In the genomic region with DNA sequence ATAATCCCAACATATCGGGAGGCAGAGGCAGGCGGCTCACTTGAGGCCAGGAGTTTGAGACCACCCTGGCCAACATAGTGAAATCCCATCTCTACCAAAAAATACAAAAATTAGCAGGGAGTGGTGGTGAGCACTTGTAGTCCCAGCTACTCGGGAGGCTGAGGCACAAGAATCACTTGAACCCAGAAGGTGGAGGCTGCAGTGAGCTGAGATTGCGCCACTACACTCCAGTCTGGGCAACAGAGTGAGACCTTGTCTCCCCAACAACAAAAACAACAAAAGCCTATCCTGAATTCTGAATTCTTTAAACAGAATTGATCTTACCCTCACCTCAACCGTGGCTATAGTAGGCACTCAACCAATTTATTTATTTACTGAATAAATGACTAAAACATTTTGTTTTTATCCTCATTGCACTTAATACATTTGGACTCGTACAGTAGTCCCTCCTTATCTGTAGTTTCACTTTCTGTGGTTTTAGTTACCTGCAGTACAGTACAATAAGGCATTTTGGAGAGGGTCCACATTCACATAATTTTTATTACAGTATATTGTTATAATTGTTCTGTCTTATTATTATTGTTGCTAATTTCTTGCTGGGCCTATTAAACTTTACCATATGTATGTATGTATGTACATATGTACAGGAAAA, we compare ENCODE assay signal across 13 cellular contexts.
DNase-seq lines count a peak whose midpoint lies in the region; ATAC-seq, FAIRE-seq and TF ChIP-seq lines count a peak whose summit lies in the region.
"Had no signal": no experiment of that assay in that cellular context is flagged by ENCODE, and none has a peak within 500 bp of the region (broad histone marks: within the 10 kb centered on the region; RNA-seq: fewer than 3 reads in every experiment).

No MANE protein-coding gene starts in this region.

- DNase-seq in pancreas = no peak
- DNase-seq in stomach = no peak
- no peak for DNase-seq in A673 (ENCODE audit: low spot score)
- DNase-seq: CD8-positive, alpha-beta memory T cell; DMS53; GOT3; H9 had no signal

- ATAC-seq in pancreas (peak in 3 of 4 donors; percentile 40 to 72 (median 50)), HG02763 (IDR thresholded peaks at IDR 0.05; ENCODE audit: unreplicated experiment) (no peak), GM19467 (IDR thresholded peaks at IDR 0.05; ENCODE audit: unreplicated experiment) (no peak)
- ATAC-seq: A549 had no signal

- no peaks in the 10 kb centered on the region for H3K9me2 ChIP-seq in DOHH2 (replicated peaks; ENCODE audit: control insufficient read depth, low read length)

- TF ChIP-seq POLR2A in stomach (IDR thresholded peaks at IDR 0.05) = no peak

- BruUV-seq in A673 (replicated peaks; lab: Mats Ljungman, UMichigan) = no TSS peak

- H3K36me3 ChIP-seq in DOHH2 (ENCODE audit: control insufficient read depth, low read length) = peaks cover 6% of the 10 kb centered on the region; the same call in 1 of the 2 replicates
- no peaks in the 10 kb centered on the region for H3K36me3 ChIP-seq in OCI-LY3 (replicated peaks; ENCODE audit: low read depth, low read length)
- H3K36me3 ChIP-seq in pancreas = no peaks in the 10 kb centered on the region
- no peaks in the 10 kb centered on the region for H3K36me3 ChIP-seq in stomach
- H3K36me3 ChIP-seq in A673 (ENCODE audit: insufficient read depth, low read length, poor library complexity, severe bottlenecking) = no peaks in the 10 kb centered on the region

- H3K79me2 ChIP-seq in DOHH2 (ENCODE audit: control insufficient read depth, low read length) (peaks cover 100% of the 10 kb centered on the region), OCI-LY3 (ENCODE audit: low read length) (no peaks in the 10 kb centered on the region)

- no peak for FAIRE-seq in pancreas (lab: Jason Lieb, UNC)
- FAIRE-seq: A549, HTR-8/SVneo had no signal

- 74 to 75% methylated on average over 6 of the region's 6 CpGs for WGBS in pancreas, 2 donors
- WGBS in stomach, 5 donors = 66 to 81% (median 70%) methylated on average over 6 of the region's 6 CpGs

- POLR2A ChIA-PET in A673 (lab: Charles Lee; ENCODE audit: low non-redundant PET) = no interaction called here

- H3K4me1 ChIP-seq in DOHH2 (ENCODE audit: control insufficient read depth, low read length) (peaks cover 97% of the 10 kb centered on the region), OCI-LY3 (ENCODE audit: low read length) (peaks cover 27% of the 10 kb centered on the region), pancreas (peaks cover 5 to 9% (median 9%) of the 10 kb centered on the region in 3 donors), stomach (peaks cover 0 to 18% (median 9%) of the 10 kb centered on the region in 4 donors), A673 (ENCODE audit: insufficient read depth, low read length, poor library complexity, severe bottlenecking) (no peaks in the 10 kb centered on the region)
- H3K4me1 ChIP-seq: A549 had no signal

- H3K9ac ChIP-seq in OCI-LY3 (ENCODE audit: low read length) = no peak overlapping the region

- no peaks in the 10 kb centered on the region for H3K27me3 ChIP-seq in DOHH2 (ENCODE audit: control insufficient read depth, low read length)
- no peaks in the 10 kb centered on the region for H3K27me3 ChIP-seq in OCI-LY3 (ENCODE audit: low read depth, low read length)
- H3K27me3 ChIP-seq in pancreas = no peaks in the 10 kb centered on the region
- no peaks in the 10 kb centered on the region for H3K27me3 ChIP-seq in stomach
- no peaks in the 10 kb centered on the region for H3K27me3 ChIP-seq in A673 (replicated peaks; ENCODE audit: insufficient read depth, low read depth, low read length, poor library complexity)

- H3K4me3 ChIP-seq in DOHH2 (ENCODE audit: low read length) (no peak overlapping the region; the same call in 1 of the 2 replicates), OCI-LY3 (ENCODE audit: low read length) (no peak overlapping the region), pancreas (no peak overlapping the region), stomach (no peak overlapping the region), A673 (ENCODE audit: low read depth, low read length, poor library complexity, severe bottlenecking) (no peak overlapping the region)
- H3K4me3 ChIP-seq: A549 had no signal

- TF ChIP-seq EP300 in stomach (IDR thresholded peaks at IDR 0.05) = no peak

- peak overlapping the region; percentile 31 for H3K4me2 ChIP-seq in DOHH2 (ENCODE audit: low read length)
- H3K4me2 ChIP-seq in OCI-LY3 (ENCODE audit: low read length) = peak overlapping the region; percentile 23; the same call in 1 of the 2 replicates
- H3K4me2 ChIP-seq: A549 had no signal

- H3K27ac ChIP-seq in DOHH2 (ENCODE audit: low read depth, low read length) (no peak overlapping the region), OCI-LY3 (ENCODE audit: low read length) (no peak overlapping the region), pancreas (no peak overlapping the region), stomach (peak overlapping the region in 4 of 5 donors; percentile 14 to 42 (median 38)), A673 (ENCODE audit: low read depth, low read length, poor library complexity, severe bottlenecking) (no peak overlapping the region)
- H3K27ac ChIP-seq: A549 had no signal

- intact Hi-C loops in pancreas (cut with DNase I) (no loop called here), stomach (cut with DNase I; ENCODE audit: low total_unique reads) (no loop called here), A673 (cut with micrococcal nuclease; ENCODE audit: unreplicated experiment) (no loop called here)

- H3K9me3 ChIP-seq in DOHH2 (ENCODE audit: control insufficient read depth, insufficient read depth, low read length) (no peaks in the 10 kb centered on the region), OCI-LY3 (ENCODE audit: insufficient read depth, low read length) (no peaks in the 10 kb centered on the region), pancreas (no peaks in the 10 kb centered on the region), stomach (no peaks in the 10 kb centered on the region), A673 (ENCODE audit: low read depth, low read length, poor library complexity, severe bottlenecking) (no peaks in the 10 kb centered on the region)
- H3K9me3 ChIP-seq: A549 had no signal

- CTCF ChIA-PET in A673 (lab: Charles Lee) = no interaction called here

- peaks cover 26% of the 10 kb centered on the region for H3F3A ChIP-seq in DOHH2 (ENCODE audit: control insufficient read depth, insufficient read depth)

- H4K20me1 ChIP-seq in DOHH2 (ENCODE audit: control insufficient read depth, insufficient read depth, low read depth, low read length) = no peaks in the 10 kb centered on the region
- no peaks in the 10 kb centered on the region for H4K20me1 ChIP-seq in OCI-LY3 (ENCODE audit: insufficient read depth, low read length)

- no peak for TF ChIP-seq CTCF in DOHH2 (IDR thresholded peaks at IDR 0.05; ENCODE audit: low read depth, low read length, poor library complexity, severe bottlenecking)
- no peak for TF ChIP-seq CTCF in OCI-LY3 (IDR thresholded peaks at IDR 0.05; ENCODE audit: low read depth, low read length)
- no peak for TF ChIP-seq CTCF in pancreas (IDR thresholded peaks at IDR 0.05)
- no peak for TF ChIP-seq CTCF in stomach (IDR thresholded peaks at IDR 0.05)
- TF ChIP-seq CTCF in A673 (conservative IDR thresholded peaks at IDR 0.05; ENCODE audit: low read depth, low read length) = no peak

- no peak overlapping the region for H2AFZ ChIP-seq in OCI-LY3 (ENCODE audit: low read depth, low read length)

Comparison
In these comparisons a context has a peak if more than half of its experiments do, and no peak if none do; other contexts are left out.
1. H3K27ac ChIP-seq: peak in stomach (4 of 5); none in DOHH2 (single experiment), OCI-LY3 (single experiment), pancreas (0 of 4) and A673 (single experiment).
2. ATAC-seq: peak in pancreas (3 of 4); none in HG02763 (single experiment) and GM19467 (single experiment).